In genomic region chr4:113633467-113633866, GRCh38 we compare ENCODE assay signal across 15 cellular contexts.
"Had no signal": no experiment of that assay in that cellular context is flagged by ENCODE, and none has a peak within 500 bp of the region (broad histone marks: within the 10 kb centered on the region; RNA-seq: fewer than 3 reads in every experiment).

No MANE protein-coding gene starts in this region.

- H3K27ac Mint-ChIP-seq: activated CD4-positive, alpha-beta memory T cell treated with anti-CD3 and anti-CD28 coated beads for 36 hours; activated CD4-positive, alpha-beta T cell treated with anti-CD3 and anti-CD28 coated beads for 36 hours; activated CD8-positive, alpha-beta memory T cell treated with anti-CD3 and anti-CD28 coated beads, Interleukin-2, amount 10 ng/mL, durations not matched to agents 7 days and 5 days; T-helper 1 cell treated with Interleukin-12 subunit alpha and Interleukin-12 subunit beta and Interleukin-4 antibody, amounts not matched to agents 30 μg/mL and 1 μg/mL, for 36 hours had no signal

- H3K9me3 ChIP-seq: suprapubic skin had no signal

- H3K36me3 ChIP-seq: suprapubic skin, WERI-Rb-1 had no signal

- H3K4me3 ChIP-seq: suprapubic skin had no signal

- H3K27ac ChIP-seq: epithelial cell of prostate, parathyroid adenoma, suprapubic skin, WERI-Rb-1 had no signal

- DNase-seq: activated CD4-positive, alpha-beta memory T cell treated with anti-CD3 and anti-CD28 coated beads for 36 hours; activated CD4-positive, alpha-beta T cell treated with anti-CD3 and anti-CD28 coated beads for 36 hours; activated CD8-positive, alpha-beta memory T cell treated with anti-CD3 and anti-CD28 coated beads, Interleukin-2, amount 10 ng/mL, durations not matched to agents 7 days and 5 days; activated effector memory CD4-positive, alpha-beta T cell treated with Interleukin-2 at 50 U/mL for 16 hours; activated naive CD4-positive, alpha-beta T cell treated with anti-CD3 and anti-CD28 coated beads, Interleukin-2, amount 50 U/mL, for 16 hours; activated T-cell treated with anti-CD3 and anti-CD28 coated beads, Interleukin-2, amount 50 U/mL, for 4 hours; foreskin melanocyte; small intestine; stimulated activated naive CD8-positive, alpha-beta T cell treated with anti-CD3 and anti-CD28 coated beads, Interleukin-15, Interleukin-2, amounts not matched to agents 100 U/mL and 50 U/mL, for 24 hours; trophoblast cell; WERI-Rb-1 had no signal

- H3K4me3 Mint-ChIP-seq: activated CD4-positive, alpha-beta memory T cell treated with anti-CD3 and anti-CD28 coated beads for 36 hours; activated CD4-positive, alpha-beta T cell treated with anti-CD3 and anti-CD28 coated beads for 36 hours; activated CD8-positive, alpha-beta memory T cell treated with anti-CD3 and anti-CD28 coated beads, Interleukin-2, amount 10 ng/mL, durations not matched to agents 7 days and 5 days; activated T-cell treated with anti-CD3 and anti-CD28 coated beads, Interleukin-2, amount 50 U/mL, for 4 hours; T-helper 1 cell treated with Interleukin-12 subunit alpha and Interleukin-12 subunit beta and Interleukin-4 antibody, amounts not matched to agents 30 μg/mL and 1 μg/mL, for 36 hours had no signal

- H3K27me3 ChIP-seq: suprapubic skin had no signal

- H3K27me3 Mint-ChIP-seq: activated CD4-positive, alpha-beta memory T cell treated with anti-CD3 and anti-CD28 coated beads for 36 hours; activated CD4-positive, alpha-beta T cell treated with anti-CD3 and anti-CD28 coated beads for 36 hours; activated CD8-positive, alpha-beta memory T cell treated with anti-CD3 and anti-CD28 coated beads, Interleukin-2, amount 10 ng/mL, durations not matched to agents 7 days and 5 days had no signal

- ATAC-seq: activated CD4-positive, alpha-beta T cell treated with anti-CD3 and anti-CD28 coated beads for 36 hours; activated CD8-positive, alpha-beta memory T cell treated with anti-CD3 and anti-CD28 coated beads, Interleukin-2, amount 10 ng/mL, durations not matched to agents 7 days and 5 days; activated T-cell treated with anti-CD3 and anti-CD28 coated beads, Interleukin-2, amount 50 U/mL, for 4 hours; stimulated activated naive CD8-positive, alpha-beta T cell treated with anti-CD3 and anti-CD28 coated beads, Interleukin-15, Interleukin-2, amounts not matched to agents 100 U/mL and 50 U/mL, for 24 hours had no signal

- H3K9me3 Mint-ChIP-seq: activated CD4-positive, alpha-beta memory T cell treated with anti-CD3 and anti-CD28 coated beads for 36 hours; activated T-cell treated with anti-CD3 and anti-CD28 coated beads, Interleukin-2, amount 50 U/mL, for 4 hours; T-helper 1 cell treated with Interleukin-12 subunit alpha and Interleukin-12 subunit beta and Interleukin-4 antibody, amounts not matched to agents 30 μg/mL and 1 μg/mL, for 36 hours had no signal

- H3K4me1 ChIP-seq: parathyroid adenoma had no signal
